ENCODE assay signal across 21 cellular contexts in the genomic region with DNA sequence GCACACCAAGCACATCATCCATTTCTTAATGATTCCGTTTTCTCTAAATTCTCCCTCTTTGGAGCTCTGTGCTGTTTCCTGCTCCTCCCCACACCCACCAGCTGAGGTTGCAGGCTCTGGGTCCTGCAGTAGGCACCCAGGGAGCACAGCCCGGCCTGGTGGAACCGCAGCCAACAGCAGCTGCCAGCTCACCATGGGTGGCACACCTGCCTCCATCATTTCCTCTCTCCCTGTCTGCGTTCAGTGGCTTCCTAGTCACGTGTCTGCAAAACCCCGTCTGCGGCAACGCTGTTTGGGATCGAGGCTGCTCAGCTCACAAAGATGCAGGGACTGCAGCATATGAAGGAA.
DNase-seq lines count a peak whose midpoint lies in the region; ATAC-seq and TF ChIP-seq lines count a peak whose summit lies in the region.
"Had no signal": no experiment of that assay in that cellular context is flagged by ENCODE, and none has a peak within 500 bp of the region (broad histone marks: within the 10 kb centered on the region; RNA-seq: fewer than 3 reads in every experiment).

No MANE protein-coding gene starts in this region.

- no peak for ATAC-seq in left lobe of liver
- no peak for ATAC-seq in activated naive CD4-positive, alpha-beta T cell treated with anti-CD3 and anti-CD28 coated beads, Interleukin-2, amount 50 U/mL, for 72 hours
- ATAC-seq: HCT116, K562, Right ventricle myocardium inferior had no signal

- intact Hi-C loops in MCF 10A (cut with micrococcal nuclease) = no loop called here

- H3K27ac Mint-ChIP-seq in MCF 10A (ENCODE audit: low read depth, unreplicated experiment) = no peak overlapping the region
- no peak overlapping the region for H3K27ac Mint-ChIP-seq in activated naive CD4-positive, alpha-beta T cell treated with anti-CD3 and anti-CD28 coated beads, Interleukin-2, amount 50 U/mL, for 72 hours

- no TSS peak for BruUV-seq in MCF 10A (replicated peaks; lab: Mats Ljungman, UMichigan)

- DNase-seq in NCI-H748 (lab: John Stamatoyannopoulos, UW; ENCODE audit: unreplicated experiment) (peak; percentile 74), NCI-H748 treated with DMSO at 0.1 percent for 48 hours (lab: John Stamatoyannopoulos, UW) (no peak), NCI-H2171 (lab: John Stamatoyannopoulos, UW) (peak; percentile 67), left lobe of liver (ENCODE audit: low spot score) (peak; percentile 10), MCF 10A (ENCODE audit: unreplicated experiment) (no peak), putamen (ENCODE audit: low spot score) (no peak), mesenteric fat pad (ENCODE audit: low spot score) (no peak)
- no peak for DNase-seq in activated naive CD4-positive, alpha-beta T cell treated with anti-CD3 and anti-CD28 coated beads, Interleukin-2, amount 50 U/mL, for 72 hours (ENCODE audit: low spot score in 2 of 2)
- DNase-seq: AML-193; GM23248; NCI-H1417; NCI-H2029; NCI-H226; NCI-H526; NK-92 treated with Interleukin-12 subunit alpha and Interleukin-12 subunit beta, amount 100 ng/mL, for 24 hours; Peyer's patch; SW 1271; T-helper 2 cell had no signal

- H3K27me3 Mint-ChIP-seq in MCF 10A (ENCODE audit: insufficient read depth, unreplicated experiment) = peaks cover 25% of the 10 kb centered on the region

- H3K9me3 Mint-ChIP-seq in MCF 10A (ENCODE audit: unreplicated experiment) = no peaks in the 10 kb centered on the region
- no peaks in the 10 kb centered on the region for H3K9me3 Mint-ChIP-seq in activated naive CD4-positive, alpha-beta T cell treated with anti-CD3 and anti-CD28 coated beads, Interleukin-2, amount 50 U/mL, for 72 hours

- no peaks in the 10 kb centered on the region for H3K36me3 Mint-ChIP-seq in MCF 10A (ENCODE audit: insufficient read depth, unreplicated experiment)
- no peaks in the 10 kb centered on the region for H3K36me3 Mint-ChIP-seq in activated naive CD4-positive, alpha-beta T cell treated with anti-CD3 and anti-CD28 coated beads, Interleukin-2, amount 50 U/mL, for 72 hours

- no peak overlapping the region for H3K4me3 Mint-ChIP-seq in MCF 10A (ENCODE audit: unreplicated experiment)

- CTCF ChIA-PET in MCF 10A (lab: Yijun Ruan, JAX) = no interaction called here

- H3K4me1 Mint-ChIP-seq in MCF 10A (ENCODE audit: insufficient read depth, unreplicated experiment) = no peaks in the 10 kb centered on the region

- TF ChIP-seq CTCF in MCF 10A (IDR thresholded peaks at IDR 0.05; ENCODE audit: unreplicated experiment) = no peak

- POLR2A ChIA-PET in MCF 10A (lab: Yijun Ruan, JAX) = no interaction called here

Comparison
In these comparisons a context has a peak if more than half of its experiments do, and no peak if none do; other contexts are left out.
1. DNase-seq: peak in NCI-H748 (single experiment), NCI-H2171 (single experiment) and left lobe of liver (single experiment); none in NCI-H748 treated with DMSO at 0.1 percent for 48 hours (single experiment), MCF 10A (single experiment), putamen (single experiment), mesenteric fat pad (single experiment) and activated naive CD4-positive, alpha-beta T cell treated with anti-CD3 and anti-CD28 coated beads, Interleukin-2, amount 50 U/mL, for 72 hours (0 of 2).